17 cellular contexts compared by ENCODE assay signal in genomic region chr21:27062441-27062840, GRCh38.
DNase-seq lines count a peak whose midpoint lies in the region; ATAC-seq and TF ChIP-seq lines count a peak whose summit lies in the region.
"Had no signal": no experiment of that assay in that cellular context is flagged by ENCODE, and none has a peak within 500 bp of the region (broad histone marks: within the 10 kb centered on the region; RNA-seq: fewer than 3 reads in every experiment).

No MANE protein-coding gene starts in this region.

- no peak overlapping the region for H3K27ac ChIP-seq in DND-41 (ENCODE audit: low read length)

- no peak overlapping the region for H3K4me2 ChIP-seq in DND-41 (ENCODE audit: insufficient read depth, low read length)

- H2AFZ ChIP-seq in DND-41 (ENCODE audit: low read depth, low read length), result 0 out of 2 replicates have a peak overlapping the region, but pooled peaks have one; percentile 16

- H3K27me3 ChIP-seq in DND-41 (ENCODE audit: insufficient read depth, low read length, poor library complexity), result no peaks in the 10 kb centered on the region
- H3K27me3 ChIP-seq: BE2C had no signal

- H3K9me3 Mint-ChIP-seq in osteocyte (ENCODE audit: unreplicated experiment), result peaks cover 24% of the 10 kb centered on the region

- H4K20me1 ChIP-seq in DND-41 (ENCODE audit: insufficient read depth, low read length), result no peaks in the 10 kb centered on the region

- H3K27me3 Mint-ChIP-seq in osteocyte (ENCODE audit: unreplicated experiment), result no peaks in the 10 kb centered on the region
- H3K27me3 Mint-ChIP-seq: CD4-positive, CD25-positive, alpha-beta regulatory T cell; CD8-positive, alpha-beta memory T cell had no signal

- in situ Hi-C loops in G401 (cut with HindIII; ENCODE audit: low sequenced_read_pairs), result no loop called here

- no peak overlapping the region for H3K4me3 Mint-ChIP-seq in osteocyte (ENCODE audit: unreplicated experiment)
- H3K4me3 Mint-ChIP-seq: CD4-positive, CD25-positive, alpha-beta regulatory T cell; CD8-positive, alpha-beta memory T cell; H9 had no signal

- H3K4me1 ChIP-seq in DND-41 (ENCODE audit: insufficient read depth, low read length), result no peaks in the 10 kb centered on the region
- H3K4me1 ChIP-seq: BE2C had no signal

- TF ChIP-seq CTCF in DND-41 (IDR thresholded peaks at IDR 0.05; ENCODE audit: borderline replicate concordance, extremely low read depth, low read length, poor library complexity, severe bottlenecking) (no peak), osteocyte (IDR thresholded peaks at IDR 0.05) (no peak)

- DNase-seq in DND-41, result no peak
- DNase-seq in G401 (ENCODE audit: low spot score), result peak; percentile 47
- DNase-seq in cerebellum (ENCODE audit: low spot score), result peak; percentile 18
- DNase-seq in fibroblast of the conjunctiva (ENCODE audit: low read depth), result peak; percentile 26
- DNase-seq in osteocyte (ENCODE audit: extremely low spot score, unreplicated experiment), result no peak
- DNase-seq in NCI-H1436 (lab: John Stamatoyannopoulos, UW), result no peak
- no peak for DNase-seq in OCI-M1 (lab: John Stamatoyannopoulos, UW)
- DNase-seq: ACHN; BE2C; CD4-positive, CD25-positive, alpha-beta regulatory T cell; CD8-positive, alpha-beta memory T cell; COR-L47; DMS 273 treated with DMSO at 0.1 percent for 48 hours; DMS53; GDM1; H9; IMR-90 had no signal

- peaks cover 12% of the 10 kb centered on the region for H3K36me3 Mint-ChIP-seq in osteocyte (ENCODE audit: unreplicated experiment)
- H3K36me3 Mint-ChIP-seq: CD4-positive, CD25-positive, alpha-beta regulatory T cell; CD8-positive, alpha-beta memory T cell had no signal

- H3K9me3 ChIP-seq in DND-41 (ENCODE audit: insufficient read depth, low read length, severe bottlenecking), result no peaks in the 10 kb centered on the region

- H3K4me3 ChIP-seq in DND-41 (ENCODE audit: low read depth in 1 of 2, low read length in 2 of 2), result no peak overlapping the region

- H3K79me2 ChIP-seq in DND-41 (ENCODE audit: insufficient read depth, low read length), result no peaks in the 10 kb centered on the region

- peaks cover 54% of the 10 kb centered on the region for H3K4me1 Mint-ChIP-seq in osteocyte (ENCODE audit: unreplicated experiment)
- H3K4me1 Mint-ChIP-seq: CD4-positive, CD25-positive, alpha-beta regulatory T cell; CD8-positive, alpha-beta memory T cell; H9 had no signal

- no peak for ATAC-seq in DND-41 (ENCODE audit: insufficient read depth, low read depth)

- H3K27ac Mint-ChIP-seq in osteocyte (ENCODE audit: unreplicated experiment), result no peak overlapping the region
- H3K27ac Mint-ChIP-seq: CD4-positive, CD25-positive, alpha-beta regulatory T cell; CD8-positive, alpha-beta memory T cell; H9 had no signal

- no peak overlapping the region for H3K9ac ChIP-seq in DND-41 (ENCODE audit: low read depth, low read length)

- no peaks in the 10 kb centered on the region for H3K36me3 ChIP-seq in DND-41 (ENCODE audit: insufficient read depth, low read length)
- H3K36me3 ChIP-seq: BE2C had no signal

Comparison
In these comparisons a context has a peak if more than half of its experiments do, and no peak if none do; other contexts are left out.
1. DNase-seq: peak in G401 (single experiment), cerebellum (single experiment) and fibroblast of the conjunctiva (single experiment); none in DND-41 (single experiment), osteocyte (single experiment), NCI-H1436 (single experiment) and OCI-M1 (single experiment).